ENCODE assay signal across 1 cellular context in genomic region chr3:40574661-40575060, GRCh38.
TF ChIP-seq lines count a peak whose summit lies in the region.

No MANE protein-coding gene starts in this region.

TF ChIP-seq in WTC11, 78 proteins besides CTCF, POLR2A, EP300 and RAD21 (continued from another document):
- TF ChIP-seq ZNF532 (CRISPR knock-in tag; IDR thresholded peaks at IDR 0.05; ENCODE audit: borderline replicate concordance) (no peak), ETV6 (CRISPR knock-in tag; IDR thresholded peaks at IDR 0.05) (no peak), IRF2 (CRISPR knock-in tag; IDR thresholded peaks at IDR 0.05; ENCODE audit: borderline replicate concordance, low read depth) (no peak), JAZF1 (CRISPR knock-in tag; IDR thresholded peaks at IDR 0.05) (no peak), USF1 (CRISPR knock-in tag; IDR thresholded peaks at IDR 0.05) (no peak), TEAD4 (CRISPR knock-in tag; IDR thresholded peaks at IDR 0.05) (no peak), NFE2L1 (CRISPR knock-in tag; IDR thresholded peaks at IDR 0.05) (no peak), GTF2I (CRISPR knock-in tag; conservative IDR thresholded peaks at IDR 0.05) (no peak), ERG (CRISPR knock-in tag; IDR thresholded peaks at IDR 0.05) (no peak), ZNF232 (CRISPR knock-in tag; IDR thresholded peaks at IDR 0.05) (no peak)
- TF ChIP-seq, protein P1, sequence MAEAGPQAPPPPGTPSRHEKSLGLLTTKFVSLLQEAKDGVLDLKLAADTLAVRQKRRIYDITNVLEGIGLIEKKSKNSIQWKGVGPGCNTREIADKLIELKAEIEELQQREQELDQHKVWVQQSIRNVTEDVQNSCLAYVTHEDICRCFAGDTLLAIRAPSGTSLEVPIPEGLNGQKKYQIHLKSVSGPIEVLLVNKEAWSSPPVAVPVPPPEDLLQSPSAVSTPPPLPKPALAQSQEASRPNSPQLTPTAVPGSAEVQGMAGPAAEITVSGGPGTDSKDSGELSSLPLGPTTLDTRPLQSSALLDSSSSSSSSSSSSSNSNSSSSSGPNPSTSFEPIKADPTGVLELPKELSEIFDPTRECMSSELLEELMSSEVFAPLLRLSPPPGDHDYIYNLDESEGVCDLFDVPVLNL (CRISPR knock-in tag; IDR thresholded peaks at IDR 0.05; ENCODE audit: borderline replicate concordance, low read depth) = no peak
- TF ChIP-seq, protein P2, sequence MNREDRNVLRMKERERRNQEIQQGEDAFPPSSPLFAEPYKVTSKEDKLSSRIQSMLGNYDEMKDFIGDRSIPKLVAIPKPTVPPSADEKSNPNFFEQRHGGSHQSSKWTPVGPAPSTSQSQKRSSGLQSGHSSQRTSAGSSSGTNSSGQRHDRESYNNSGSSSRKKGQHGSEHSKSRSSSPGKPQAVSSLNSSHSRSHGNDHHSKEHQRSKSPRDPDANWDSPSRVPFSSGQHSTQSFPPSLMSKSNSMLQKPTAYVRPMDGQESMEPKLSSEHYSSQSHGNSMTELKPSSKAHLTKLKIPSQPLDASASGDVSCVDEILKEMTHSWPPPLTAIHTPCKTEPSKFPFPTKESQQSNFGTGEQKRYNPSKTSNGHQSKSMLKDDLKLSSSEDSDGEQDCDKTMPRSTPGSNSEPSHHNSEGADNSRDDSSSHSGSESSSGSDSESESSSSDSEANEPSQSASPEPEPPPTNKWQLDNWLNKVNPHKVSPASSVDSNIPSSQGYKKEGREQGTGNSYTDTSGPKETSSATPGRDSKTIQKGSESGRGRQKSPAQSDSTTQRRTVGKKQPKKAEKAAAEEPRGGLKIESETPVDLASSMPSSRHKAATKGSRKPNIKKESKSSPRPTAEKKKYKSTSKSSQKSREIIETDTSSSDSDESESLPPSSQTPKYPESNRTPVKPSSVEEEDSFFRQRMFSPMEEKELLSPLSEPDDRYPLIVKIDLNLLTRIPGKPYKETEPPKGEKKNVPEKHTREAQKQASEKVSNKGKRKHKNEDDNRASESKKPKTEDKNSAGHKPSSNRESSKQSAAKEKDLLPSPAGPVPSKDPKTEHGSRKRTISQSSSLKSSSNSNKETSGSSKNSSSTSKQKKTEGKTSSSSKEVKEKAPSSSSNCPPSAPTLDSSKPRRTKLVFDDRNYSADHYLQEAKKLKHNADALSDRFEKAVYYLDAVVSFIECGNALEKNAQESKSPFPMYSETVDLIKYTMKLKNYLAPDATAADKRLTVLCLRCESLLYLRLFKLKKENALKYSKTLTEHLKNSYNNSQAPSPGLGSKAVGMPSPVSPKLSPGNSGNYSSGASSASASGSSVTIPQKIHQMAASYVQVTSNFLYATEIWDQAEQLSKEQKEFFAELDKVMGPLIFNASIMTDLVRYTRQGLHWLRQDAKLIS (CRISPR knock-in tag; IDR thresholded peaks at IDR 0.05; ENCODE audit: borderline replicate concordance) = no peak
